ENCODE assay signal across 26 cellular contexts in the genomic region with DNA sequence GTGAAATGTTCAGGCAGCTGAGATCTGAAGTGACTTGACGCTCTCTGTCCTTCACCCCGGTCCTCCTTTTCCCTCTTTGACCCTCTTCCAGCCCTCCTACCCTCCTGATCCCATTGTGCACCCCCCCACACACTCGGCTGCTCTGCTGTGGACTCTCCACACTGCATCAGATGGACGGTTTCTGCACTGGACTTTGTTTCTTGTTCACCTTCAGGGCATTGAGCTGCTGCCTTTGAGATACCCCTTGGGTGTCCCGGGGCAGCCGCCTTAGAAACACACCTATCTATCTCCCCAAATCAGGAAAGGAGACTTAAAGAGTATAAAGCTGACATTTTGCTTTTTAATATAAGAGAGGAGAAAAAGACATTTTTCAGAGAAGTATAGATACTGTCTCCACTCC. TPM values are rescaled to one million over a fixed set of nuclear protein-coding genes. Genes with fewer than 3 reads are reported as not detected.
A peak's percentile ranks its signal among the peaks of the same experiment; 100 is the strongest.
DNase-seq lines count a peak whose midpoint lies in the region; TF ChIP-seq lines count a peak whose summit lies in the region.
"Had no signal": no experiment of that assay in that cellular context is flagged by ENCODE, and none has a peak within 500 bp of the region (broad histone marks: within the 10 kb centered on the region; RNA-seq: fewer than 3 reads in every experiment).

No MANE protein-coding gene starts in this region.

- no peak overlapping the region for H2AK5ac ChIP-seq in trophoblast cell (ENCODE audit: low read length)

- H4K91ac ChIP-seq in trophoblast cell (ENCODE audit: low read depth, low read length), result no peak overlapping the region

- H3K27ac ChIP-seq in BLaER1, result peak overlapping the region; percentile 71
- H3K27ac ChIP-seq in suprapubic skin, result no peak overlapping the region
- H3K27ac ChIP-seq in uterus, result no peak overlapping the region
- no peak overlapping the region for H3K27ac ChIP-seq in trophoblast cell (ENCODE audit: low read depth, low read length)
- H3K27ac ChIP-seq: A549, RWPE1 had no signal

- no peak overlapping the region for H3K14ac ChIP-seq in trophoblast cell (ENCODE audit: low read length)

- no peak overlapping the region for H3K18ac ChIP-seq in trophoblast cell (ENCODE audit: low read length)

- no peak overlapping the region for H3K4ac ChIP-seq in trophoblast cell (ENCODE audit: low read depth, low read length)

- in situ Hi-C loops in GM13976 (cut with MboI; ENCODE audit: low sequenced_read_pairs, unreplicated experiment), result no loop called here

- peaks cover 64% of the 10 kb centered on the region for H3K4me1 ChIP-seq in BLaER1
- no peaks in the 10 kb centered on the region for H3K4me1 ChIP-seq in suprapubic skin
- H3K4me1 ChIP-seq in uterus, result no peaks in the 10 kb centered on the region
- H3K4me1 ChIP-seq in trophoblast cell (ENCODE audit: control insufficient read depth in 1 of 2, insufficient read depth in 2 of 2, low read length in 2 of 2), result no peaks in the 10 kb centered on the region
- H3K4me1 ChIP-seq: A549 had no signal

- DNase-seq in GM13976 (ENCODE audit: low spot score) (peak; percentile 13), mesenteric fat pad (ENCODE audit: low spot score) (peak; percentile 33), suprapubic skin (ENCODE audit: low spot score in 2 of 2) (peak; percentile 18), uterus (no peak), occipital lobe (lab: John Stamatoyannopoulos, UW) (no peak), trophoblast cell (no peak)
- DNase-seq: AML-193; C1 segment of cervical spinal cord; CD4-positive, alpha-beta memory T cell; COR-L47; HCEC 1CT; IMR-90; KG1; MG63; NCI-H1092; NCI-H1417 treated with DMSO at 0.1 percent for 48 hours; NCI-H1694 treated with DMSO at 0.1 percent for 48 hours; NCI-H2081; NCI-H2227 treated with DMSO at 0.1 percent for 48 hours; NCI-H69; SHP77 had no signal

- H3K27me3 ChIP-seq in BLaER1, result no peaks in the 10 kb centered on the region
- no peaks in the 10 kb centered on the region for H3K27me3 ChIP-seq in suprapubic skin
- H3K27me3 ChIP-seq in uterus, result no peaks in the 10 kb centered on the region
- H3K27me3 ChIP-seq in trophoblast cell (ENCODE audit: insufficient read depth, low read length), result no peaks in the 10 kb centered on the region
- H3K27me3 ChIP-seq: MG63 had no signal

- intact Hi-C loops in uterus (cut with DNase I; ENCODE audit: low total_unique reads), result no loop called here

- H4K20me1 ChIP-seq in BLaER1, result no peaks in the 10 kb centered on the region

- H3K9ac ChIP-seq in BLaER1 (no peak overlapping the region), trophoblast cell (ENCODE audit: low read length) (no peak overlapping the region)

- no peak overlapping the region for H2BK120ac ChIP-seq in trophoblast cell (ENCODE audit: insufficient read depth, low read length, poor library complexity)

- H2BK5ac ChIP-seq in trophoblast cell (ENCODE audit: low read depth, low read length, poor library complexity), result no peak overlapping the region

- H3K4me2 ChIP-seq in BLaER1 (peak overlapping the region; percentile 92; the same call in 1 of the 2 replicates), trophoblast cell (ENCODE audit: low read length) (no peak overlapping the region)
- H3K4me2 ChIP-seq: A549 had no signal

- H3K36me3 ChIP-seq in BLaER1 (peaks cover 61% of the 10 kb centered on the region), suprapubic skin (peaks cover 26% of the 10 kb centered on the region), uterus (no peaks in the 10 kb centered on the region), trophoblast cell (ENCODE audit: control insufficient read depth in 1 of 2, insufficient read depth in 2 of 2, low read length in 2 of 2) (peaks cover 19 to 35% of the 10 kb centered on the region in 2 experiments)

- no peaks in the 10 kb centered on the region; the same call in 1 of the 2 replicates for H3K9me3 ChIP-seq in BLaER1
- H3K9me3 ChIP-seq in suprapubic skin, result no peaks in the 10 kb centered on the region
- no peaks in the 10 kb centered on the region for H3K9me3 ChIP-seq in uterus
- H3K9me3 ChIP-seq in trophoblast cell (ENCODE audit: insufficient read depth, low read depth, low read length), result no peaks in the 10 kb centered on the region
- H3K9me3 ChIP-seq: A549, MG63 had no signal

- no peak overlapping the region for H2AFZ ChIP-seq in trophoblast cell (ENCODE audit: insufficient read depth, low read length, poor library complexity)

- TF ChIP-seq POLR2A in suprapubic skin (IDR thresholded peaks at IDR 0.05) (no peak), uterus (IDR thresholded peaks at IDR 0.05) (no peak)

- no peak overlapping the region for H3K23ac ChIP-seq in trophoblast cell (ENCODE audit: low read length)

- H3K4me3 ChIP-seq in BLaER1, result no peak overlapping the region
- H3K4me3 ChIP-seq in suprapubic skin, result no peak overlapping the region
- H3K4me3 ChIP-seq in uterus, result no peak overlapping the region
- H3K4me3 ChIP-seq in trophoblast cell (ENCODE audit: low read depth, low read length), result no peak overlapping the region
- H3K4me3 ChIP-seq: A549, MG63 had no signal

- no peaks in the 10 kb centered on the region for H3K79me2 ChIP-seq in trophoblast cell (ENCODE audit: control insufficient read depth, insufficient read depth, low read length, poor library complexity)

- no peak for TF ChIP-seq CTCF in GM13976 (IDR thresholded peaks at IDR 0.05; ENCODE audit: borderline replicate concordance, control extremely low read depth, extremely low read depth, insufficient read depth, missing control alignments)
- no peak for TF ChIP-seq CTCF in suprapubic skin (IDR thresholded peaks at IDR 0.05)
- no peak for TF ChIP-seq CTCF in uterus (IDR thresholded peaks at IDR 0.05)

- H2BK12ac ChIP-seq in trophoblast cell (ENCODE audit: low read length), result no peak overlapping the region

- no peak overlapping the region for H4K12ac ChIP-seq in trophoblast cell (ENCODE audit: low read depth, low read length)

- no peaks in the 10 kb centered on the region for H3K79me1 ChIP-seq in trophoblast cell (ENCODE audit: low read length)

- H4K8ac ChIP-seq in trophoblast cell (ENCODE audit: low read depth, low read length), result no peak overlapping the region

- 90% methylated on average over 6 of the region's 6 CpGs for whole genome bisulfite sequencing in suprapubic skin
- WGBS in trophoblast cell (ENCODE audit: extremely low coverage, insufficient coverage, insufficient read length), result no CpG with 5 or more reads among the region's 6 CpGs

- TF ChIP-seq EP300 in suprapubic skin (IDR thresholded peaks at IDR 0.05), result no peak

RNA-seq across cellular contexts. Expression of a gene that starts 27.5 kb away (rescaled TPM):
- total RNA-seq in mesenteric fat pad (not detected), suprapubic skin (1 to 10 TPM in 1 of 4 donors, not detected in 3; 3.6 TPM), uterus (1 to 10 TPM in 1 of 4 donors, not detected in 3; 1.3 TPM), occipital lobe (1.6 TPM)
- polyA plus RNA-seq in trophoblast cell (2013), result 0.04 TPM in 1 of 2 replicates, not detected in the other
- total RNA-seq: CD4-positive, alpha-beta memory T cell; IMR-90; SK-MEL-5 had no signal
- polyA plus RNA-seq: CD4-positive, alpha-beta memory T cell; IMR-90 had no signal

RNA-seq across cellular contexts. Expression of a gene that starts 48.4 kb away (rescaled TPM):
- total RNA-seq in mesenteric fat pad (0.84 TPM), suprapubic skin (1 to 10 TPM; 1.1 to 3.1 (median 2.1) TPM), uterus (1 to 10 TPM; 1.5 to 5.4 (median 2.7) TPM), occipital lobe (3.3 TPM)
- polyA plus RNA-seq in trophoblast cell (2013), result 0.27 and 0.56 TPM in 2 replicates
- total RNA-seq: CD4-positive, alpha-beta memory T cell; IMR-90; NCI-H460 had no signal
- polyA plus RNA-seq: CD4-positive, alpha-beta memory T cell; IMR-90 had no signal

Comparison
In these comparisons a context has a peak if more than half of its experiments do, and no peak if none do; other contexts are left out.
1. DNase-seq: peak in GM13976 (single experiment), mesenteric fat pad (single experiment) and suprapubic skin (2 of 2); none in uterus (0 of 2), occipital lobe (single experiment) and trophoblast cell (0 of 2).